8 cellular contexts compared by ENCODE assay signal in the genomic region with DNA sequence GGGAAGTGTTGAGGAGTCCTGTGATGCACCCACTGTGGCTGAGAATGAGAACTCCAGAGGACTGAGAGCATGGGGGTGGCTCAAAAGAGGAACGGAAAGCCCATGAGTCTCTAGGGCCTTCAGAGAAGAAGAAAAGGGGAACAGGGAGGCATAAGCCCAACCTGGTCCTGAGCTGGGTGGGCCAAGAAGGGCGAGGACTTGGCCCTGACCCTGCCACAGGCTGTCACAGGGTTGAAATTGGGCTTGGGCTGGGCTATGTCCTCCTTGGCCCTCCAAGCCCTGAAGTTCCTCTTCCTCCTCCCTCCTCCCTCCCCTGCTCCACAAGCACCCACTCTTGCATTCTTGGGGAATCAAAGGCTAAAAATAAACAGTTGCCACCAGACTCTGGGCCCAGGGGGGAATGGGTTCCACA. TPM values are rescaled to one million over a fixed set of nuclear protein-coding genes. Genes with fewer than 3 reads are reported as not detected.
A peak's percentile ranks its signal among the peaks of the same experiment; 100 is the strongest.
DNase-seq lines count a peak whose midpoint lies in the region; ATAC-seq and TF ChIP-seq lines count a peak whose summit lies in the region.

No MANE protein-coding gene starts in this region.

- H3K36me3 ChIP-seq in skeletal muscle tissue (ENCODE audit: control insufficient read depth in 3 of 3, insufficient read depth in 3 of 3, low read length in 3 of 3) (no peaks in the 10 kb centered on the region), prostate gland (no peaks in the 10 kb centered on the region)

- no peak overlapping the region for H3K27ac Mint-ChIP-seq in chondrocyte (ENCODE audit: unreplicated experiment)

- H3K36me3 Mint-ChIP-seq in chondrocyte (ENCODE audit: low read depth), result peaks cover 2% of the 10 kb centered on the region

- peak overlapping the region in 1 of 3 donors; percentile 3 for H3K9ac ChIP-seq in skeletal muscle tissue (ENCODE audit: low read depth in 1 of 3, low read length in 3 of 3)

- DNase-seq in SKM-1 treated with dmso at 0.1 percent for 144 hours (lab: John Stamatoyannopoulos, UW; ENCODE audit: unreplicated experiment) (peak; percentile 97), coronary artery (ENCODE audit: low spot score) (no peak), prostate gland (ENCODE audit: low spot score) (no peak), chondrocyte (ENCODE audit: low spot score) (no peak), NCI-H2196 (lab: John Stamatoyannopoulos, UW; ENCODE audit: unreplicated experiment) (no peak)

- peak; percentile 97 for ATAC-seq in GM19035 (IDR thresholded peaks at IDR 0.05; ENCODE audit: unreplicated experiment)
- peak; percentile 96 for ATAC-seq in HG02981 (IDR thresholded peaks at IDR 0.05; ENCODE audit: unreplicated experiment)

- H3K9me3 ChIP-seq in skeletal muscle tissue (ENCODE audit: control insufficient read depth in 3 of 3, low read length in 3 of 3) (no peaks in the 10 kb centered on the region), prostate gland (no peaks in the 10 kb centered on the region)

- H3K4me1 Mint-ChIP-seq in chondrocyte (ENCODE audit: low read depth), result no peaks in the 10 kb centered on the region

- peaks cover 29% of the 10 kb centered on the region for H3K27me3 Mint-ChIP-seq in chondrocyte (ENCODE audit: low read depth)

- no peaks in the 10 kb centered on the region for H3K9me3 Mint-ChIP-seq in chondrocyte (ENCODE audit: low read depth)

- H3K27me3 ChIP-seq in skeletal muscle tissue (ENCODE audit: control insufficient read depth in 3 of 3, insufficient read depth in 3 of 3, low read length in 3 of 3) (no peaks in the 10 kb centered on the region), prostate gland (replicated peaks; ENCODE audit: insufficient read depth) (no peaks in the 10 kb centered on the region)

- H3K27ac ChIP-seq in skeletal muscle tissue (ENCODE audit: low read depth, low read length) (peak overlapping the region; percentile 54), coronary artery (peak overlapping the region in 1 of 2 donors; percentile 58), prostate gland (no peak overlapping the region)

- H3K4me1 ChIP-seq in skeletal muscle tissue (ENCODE audit: control insufficient read depth in 3 of 3, insufficient read depth in 3 of 3, low read length in 3 of 3) (peaks cover 25 to 32% (median 32%) of the 10 kb centered on the region in 3 donors), prostate gland (replicated peaks) (no peaks in the 10 kb centered on the region)

- no peak for TF ChIP-seq POLR2A in prostate gland (IDR thresholded peaks at IDR 0.05)

- H3K4me3 ChIP-seq in skeletal muscle tissue (ENCODE audit: low read length in 3 of 3), result peak overlapping the region in 1 of 3 donors; percentile 22
- no peak overlapping the region for H3K4me3 ChIP-seq in coronary artery
- H3K4me3 ChIP-seq in prostate gland, result no peak overlapping the region

- TF ChIP-seq CTCF in coronary artery (IDR thresholded peaks at IDR 0.05) (no peak), prostate gland (IDR thresholded peaks at IDR 0.05) (no peak), chondrocyte (IDR thresholded peaks at IDR 0.05) (no peak)

- no peak overlapping the region for H3K4me3 Mint-ChIP-seq in chondrocyte (ENCODE audit: unreplicated experiment)

- intact Hi-C loops in prostate gland (cut with DNase I), result no loop called here

- 75% methylated on average over 2 of the region's 2 CpGs for WGBS in prostate gland

RNA-seq across cellular contexts. Expression of a gene that starts 49.3 kb away (rescaled TPM):
- total RNA-seq in skeletal muscle tissue (4.2 TPM), prostate gland (1 to 10 TPM; 4.2 to 5.8 TPM), chondrocyte (1.9 to 2.8 TPM (median 1.9 TPM) in 3 replicates)
